1 cellular context compared by ENCODE assay signal in genomic region chr5:177327539-177328522, GRCh38.
A peak's percentile ranks its signal among the peaks of the same experiment; 100 is the strongest.
TF ChIP-seq lines count a peak whose summit lies in the region.

No MANE protein-coding gene starts in this region.

TF ChIP-seq in endothelial cell of umbilical vein, 7 proteins besides CTCF, POLR2A, EP300 and RAD21:
- TF ChIP-seq JUN (IDR thresholded peaks at IDR 0.05; ENCODE audit: borderline replicate concordance, insufficient read depth, insufficient read length, low read depth) (peak; percentile 22), GATA2 (IDR thresholded peaks at IDR 0.05; ENCODE audit: insufficient read depth, insufficient read length, low read depth, low read length) (no peak), POLR2AphosphoS5 (IDR thresholded peaks at IDR 0.05; ENCODE audit: insufficient read depth, low read depth, low read length) (peak; percentile 27)
